ENCODE assay signal across 27 cellular contexts in genomic region chr21:40699366-40699765, GRCh38.
"Had no signal": no experiment of that assay in that cellular context is flagged by ENCODE, and none has a peak within 500 bp of the region (broad histone marks: within the 10 kb centered on the region; RNA-seq: fewer than 3 reads in every experiment).

No MANE protein-coding gene starts in this region.

- H3K9me3 ChIP-seq: esophagus squamous epithelium, gastrocnemius medialis, lower lobe of right lung had no signal

- H3K4me1 Mint-ChIP-seq: naive thymus-derived CD4-positive, alpha-beta T cell; natural killer cell had no signal

- ATAC-seq: effector memory CD8-positive, alpha-beta T cell; esophagus mucosa; gastrocnemius medialis; heart right ventricle; left cardiac atrium; left lung; left ventricle myocardium superior; lower lobe of right lung; naive thymus-derived CD4-positive, alpha-beta T cell; natural killer cell had no signal

- H3K4me3 Mint-ChIP-seq: dendritic cell treated with granulocyte-macrophage colony-stimulating factor and Interleukin-4, amounts not matched to agents 40 ng/mL and 50 ng/mL, for 4 days; effector memory CD8-positive, alpha-beta T cell; endodermal cell; naive thymus-derived CD4-positive, alpha-beta T cell; natural killer cell had no signal

- H3K36me3 ChIP-seq: esophagus squamous epithelium, gastrocnemius medialis, heart right ventricle, left lung, lower lobe of right lung had no signal

- H3K27me3 ChIP-seq: esophagus squamous epithelium, gastrocnemius medialis, heart right ventricle, left lung had no signal

- H3K36me3 Mint-ChIP-seq: naive thymus-derived CD4-positive, alpha-beta T cell; natural killer cell had no signal

- DNase-seq: cortex of kidney; effector CD8-positive, alpha-beta T cell; effector memory CD8-positive, alpha-beta T cell; endodermal cell; erythroblast; esophagus squamous epithelium; foreskin fibroblast; foreskin melanocyte; gastrocnemius medialis; glutamatergic neuron; head of caudate nucleus; heart right ventricle; hippocampal formation; left cardiac atrium; left lung; left ventricle myocardium superior; lower lobe of right lung; mesenchymal stem cell; midbrain; naive thymus-derived CD4-positive, alpha-beta T cell; natural killer cell had no signal

- FAIRE-seq: endometrium, islet of Langerhans, keratinocyte had no signal

- H3K4me3 ChIP-seq: esophagus squamous epithelium, gastrocnemius medialis, heart right ventricle, left lung, lower lobe of right lung had no signal

- H3K27ac ChIP-seq: epithelial cell of prostate, esophagus squamous epithelium, gastrocnemius medialis, heart right ventricle, left lung, lower lobe of right lung had no signal

- H3K4me1 ChIP-seq: esophagus squamous epithelium, gastrocnemius medialis, heart right ventricle, left lung, lower lobe of right lung had no signal

- H3K27ac Mint-ChIP-seq: dendritic cell treated with granulocyte-macrophage colony-stimulating factor and Interleukin-4, amounts not matched to agents 40 ng/mL and 50 ng/mL, for 4 days; effector memory CD8-positive, alpha-beta T cell; endodermal cell; naive thymus-derived CD4-positive, alpha-beta T cell; natural killer cell had no signal

- H3K27me3 Mint-ChIP-seq: dendritic cell treated with granulocyte-macrophage colony-stimulating factor and Interleukin-4, amounts not matched to agents 40 ng/mL and 50 ng/mL, for 4 days; effector memory CD8-positive, alpha-beta T cell had no signal

- H3K9me3 Mint-ChIP-seq: dendritic cell treated with granulocyte-macrophage colony-stimulating factor and Interleukin-4, amounts not matched to agents 40 ng/mL and 50 ng/mL, for 4 days; endodermal cell; naive thymus-derived CD4-positive, alpha-beta T cell had no signal
